In genomic region chr2:46117994-46118393, GRCh38 we compare ENCODE assay signal across 16 cellular contexts.
A peak's percentile ranks its signal among the peaks of the same experiment; 100 is the strongest.
DNase-seq lines count a peak whose midpoint lies in the region; ATAC-seq and TF ChIP-seq lines count a peak whose summit lies in the region.
"Had no signal": no experiment of that assay in that cellular context is flagged by ENCODE, and none has a peak within 500 bp of the region (broad histone marks: within the 10 kb centered on the region; RNA-seq: fewer than 3 reads in every experiment).

No MANE protein-coding gene starts in this region.

- peaks cover 79% of the 10 kb centered on the region for H3K4me1 ChIP-seq in left ventricle myocardium inferior
- H3K4me1 ChIP-seq in SJSA1 (replicated peaks) = peaks cover 77% of the 10 kb centered on the region
- H3K4me1 ChIP-seq in right lobe of liver = peaks cover 0 to 5% (median 0%) of the 10 kb centered on the region in 4 donors

- 86% methylated on average over 3 of the region's 3 CpGs for WGBS in right lobe of liver (ENCODE audit: insufficient coverage, low coverage, low lambda C conversion rate, missing lambda C conversion rate)

- H3K4me3 ChIP-seq in left ventricle myocardium inferior (no peak overlapping the region), SJSA1 (no peak overlapping the region), right lobe of liver (no peak overlapping the region)

- H3K27me3 ChIP-seq in left ventricle myocardium inferior (ENCODE audit: low read depth) (no peaks in the 10 kb centered on the region), SJSA1 (replicated peaks) (no peaks in the 10 kb centered on the region), right lobe of liver (no peaks in the 10 kb centered on the region)

- no peak for TF ChIP-seq POLR2A in right lobe of liver (IDR thresholded peaks at IDR 0.05)

- intact Hi-C loops in left ventricle myocardium inferior (cut with micrococcal nuclease) (no loop called here), left ventricle myocardium superior (cut with micrococcal nuclease) (no loop called here), right lobe of liver (cut with DNase I) (no loop called here)

- ATAC-seq in left ventricle myocardium superior = no peak
- no peak for ATAC-seq in right lobe of liver
- ATAC-seq in GM19328 (IDR thresholded peaks at IDR 0.05; ENCODE audit: unreplicated experiment) = no peak
- ATAC-seq: Panc1 had no signal

- TF ChIP-seq CTCF in left ventricle myocardium inferior (IDR thresholded peaks at IDR 0.05; ENCODE audit: borderline replicate concordance) (no peak), right lobe of liver (IDR thresholded peaks at IDR 0.05) (no peak)

- DNase-seq in left ventricle myocardium inferior = no peak
- DNase-seq in left ventricle myocardium superior = no peak
- DNase-seq in SJSA1 (ENCODE audit: low read depth in 1 of 2, low spot score in 2 of 2) = no peak
- no peak for DNase-seq in right lobe of liver
- DNase-seq in GM19240 (ENCODE audit: insufficient read length, low spot score) = no peak
- DNase-seq in NCI-H1694 (lab: John Stamatoyannopoulos, UW) = no peak
- no peak for DNase-seq in inferior parietal cortex (ENCODE audit: extremely low spot score)
- DNase-seq: AML-193, MM.1S, NCI-H1930, NCI-H2171, NCI-H446 treated with DMSO at 0.1 percent for 48 hours, NCI-H748 treated with DMSO at 0.1 percent for 48 hours, SHP77 had no signal

- H3K27ac ChIP-seq in left ventricle myocardium inferior (replicated peaks) (peak overlapping the region; percentile 88), SJSA1 (peak overlapping the region; percentile 96), right lobe of liver (peak overlapping the region in 2 of 3 donors; percentile 26 to 46)

- H3K36me3 ChIP-seq in left ventricle myocardium inferior (no peaks in the 10 kb centered on the region), SJSA1 (peaks cover 16% of the 10 kb centered on the region), right lobe of liver (no peaks in the 10 kb centered on the region)

- H3K9me3 ChIP-seq in left ventricle myocardium inferior (replicated peaks) (no peaks in the 10 kb centered on the region), SJSA1 (replicated peaks) (no peaks in the 10 kb centered on the region), right lobe of liver (no peaks in the 10 kb centered on the region)

Comparison
In these comparisons a context has a peak if more than half of its experiments do, and no peak if none do; other contexts are left out.
1. H3K27ac ChIP-seq: peak in every context shown above with its lines; median percentile 96 in SJSA1; 88 in left ventricle myocardium inferior; 36 in right lobe of liver.